In genomic region chr16:67660564-67661028, GRCh38 we compare ENCODE assay signal across 8 cellular contexts. TPM values are rescaled to one million over a fixed set of nuclear protein-coding genes. Genes with fewer than 3 reads are reported as not detected.
A peak's percentile ranks its signal among the peaks of the same experiment; 100 is the strongest.
DNase-seq lines count a peak whose midpoint lies in the region; ATAC-seq and TF ChIP-seq lines count a peak whose summit lies in the region.

Gene PARD6A, plus strand, starts transcription at chr16:67660960. Its CDS starts 79 bp downstream, at chr16:67661039.

- H3K36me3 Mint-ChIP-seq in CD8-positive, alpha-beta T cell: peaks cover 27% of the 10 kb centered on the region
- peaks cover 8% of the 10 kb centered on the region for H3K36me3 Mint-ChIP-seq in memory B cell

- peaks cover 19% of the 10 kb centered on the region for H3K36me3 ChIP-seq in CD8-positive, alpha-beta T cell (ENCODE audit: insufficient read depth, low read length)
- H3K36me3 ChIP-seq in effector memory CD4-positive, alpha-beta T cell (ENCODE audit: control insufficient read depth, insufficient read depth, low read length): peaks cover 24% of the 10 kb centered on the region

- H3K4me3 ChIP-seq in CD8-positive, alpha-beta T cell (ENCODE audit: low read depth, low read length): peak within 1 kb of the TSS; percentile 83
- peak within 1 kb of the TSS; percentile 88 for H3K4me3 ChIP-seq in effector memory CD4-positive, alpha-beta T cell (ENCODE audit: insufficient read depth, low read depth, low read length, poor library complexity, severe bottlenecking)

- peak; percentile 76 for ATAC-seq in CD8-positive, alpha-beta T cell
- ATAC-seq in GM21367 (IDR thresholded peaks at IDR 0.05; ENCODE audit: unreplicated experiment) (peak; percentile 70), memory B cell (ENCODE audit: low read depth) (peak; percentile 85)

- no peaks in the 10 kb centered on the region for H3K9me3 ChIP-seq in CD8-positive, alpha-beta T cell (ENCODE audit: low read length)
- H3K9me3 ChIP-seq in effector memory CD4-positive, alpha-beta T cell (ENCODE audit: control insufficient read depth, low read length): no peaks in the 10 kb centered on the region

- peak within 1 kb of the TSS; percentile 92 for H3K27ac ChIP-seq in CD8-positive, alpha-beta T cell (ENCODE audit: low read depth, low read length)
- peak within 1 kb of the TSS; percentile 93 for H3K27ac ChIP-seq in effector memory CD4-positive, alpha-beta T cell (ENCODE audit: insufficient read depth, low read length, poor library complexity, severe bottlenecking)

- peak within 1 kb of the TSS; percentile 94 for H3K4me3 Mint-ChIP-seq in CD8-positive, alpha-beta T cell
- H3K4me3 Mint-ChIP-seq in memory B cell: peak within 1 kb of the TSS; percentile 94

- POLR2A ChIA-PET in CD8-positive, alpha-beta T cell (lab: Charles Lee): interaction anchor here (1.0 to 4.0 kb wide), 9 partner anchors 9 to 275 kb away, joined by 3 to 41 read pairs (median 7); partner anchors contain the start of genes ATP6V0D1, CARMIL2 and CTCF

- no peaks in the 10 kb centered on the region for H3K9me3 Mint-ChIP-seq in CD8-positive, alpha-beta T cell
- H3K9me3 Mint-ChIP-seq in memory B cell: no peaks in the 10 kb centered on the region

- TF ChIP-seq CTCF in CD8-positive, alpha-beta T cell (IDR thresholded peaks at IDR 0.05): no peak

- H3K27me3 ChIP-seq in CD8-positive, alpha-beta T cell (ENCODE audit: insufficient read depth, low read length): no peaks in the 10 kb centered on the region
- H3K27me3 ChIP-seq in effector memory CD4-positive, alpha-beta T cell (replicated peaks; ENCODE audit: control insufficient read depth, insufficient read depth, low read length, poor library complexity, severe bottlenecking): no peaks in the 10 kb centered on the region

- H3K27ac Mint-ChIP-seq in CD8-positive, alpha-beta T cell: peak within 1 kb of the TSS; percentile 93
- peak within 1 kb of the TSS; percentile 94 for H3K27ac Mint-ChIP-seq in memory B cell

- CTCF ChIA-PET in CD8-positive, alpha-beta T cell (lab: Charles Lee): interaction anchor here (1.0 to 6.1 kb wide), 5 partner anchors 15 to 179 kb away, joined by 3 to 57 read pairs (median 5); partner anchors contain the start of genes ATP6V0D1 and CARMIL2

- DNase-seq in CD8-positive, alpha-beta T cell: peak; percentile 89 to 95 (median 94)
- DNase-seq in HT1080 (ENCODE audit: low read depth): peak; percentile 92
- DNase-seq in NOMO-1 (lab: John Stamatoyannopoulos, UW; ENCODE audit: unreplicated experiment in 2 of 2): peak; percentile 94
- DNase-seq in activated CD8-positive, alpha-beta memory T cell treated with anti-CD3 and anti-CD28 coated beads for 4 hours (ENCODE audit: low read depth in 2 of 2): peak; percentile 91 to 94
- peak; percentile 92 to 96 (median 95) for DNase-seq in effector memory CD4-positive, alpha-beta T cell
- peak; percentile 86 to 93 for DNase-seq in memory B cell (ENCODE audit: low spot score in 2 of 2)
- DNase-seq in stimulated activated CD8-positive, alpha-beta memory T cell treated with anti-CD3 and anti-CD28 coated beads, Interleukin-12 subunit alpha, Interleukin-12 subunit beta, amount 100 ng/mL, for 1 hour (ENCODE audit: low read depth): peak; percentile 91

- intact Hi-C loops in CD8-positive, alpha-beta T cell (cut with DNase I, micrococcal nuclease): loop anchor here (1.0 to 10.0 kb wide), 12 partner anchors 15 to 574 kb away; partner anchors contain the start of genes ATP6V0D1 (in 2 of the 2), CTCF (in 2 of the 2), FHOD1 (in 2 of the 2) and RANBP10 (in 2 of the 2)

- no peaks in the 10 kb centered on the region for H3K27me3 Mint-ChIP-seq in CD8-positive, alpha-beta T cell (ENCODE audit: low read depth)
- H3K27me3 Mint-ChIP-seq in memory B cell: no peaks in the 10 kb centered on the region

- peaks cover 23% of the 10 kb centered on the region for H3K4me1 Mint-ChIP-seq in CD8-positive, alpha-beta T cell (ENCODE audit: low read depth)
- peaks cover 24% of the 10 kb centered on the region for H3K4me1 Mint-ChIP-seq in memory B cell

- peaks cover 20% of the 10 kb centered on the region for H3K4me1 ChIP-seq in CD8-positive, alpha-beta T cell (ENCODE audit: insufficient read depth, low read length)
- peaks cover 28% of the 10 kb centered on the region for H3K4me1 ChIP-seq in effector memory CD4-positive, alpha-beta T cell (ENCODE audit: control insufficient read depth, insufficient read depth, low read length, poor library complexity, severe bottlenecking)

RNA-seq across cellular contexts. Expression of gene PARD6A, which starts in this region (rescaled TPM):
- total RNA-seq in CD8-positive, alpha-beta T cell: 1 to 10 TPM; 3.0 to 3.1 TPM
- total RNA-seq in HT1080 (2014; rRNA removed; shearing (Covaris generic)): 2.8 and 3.8 TPM in 2 replicates
- 1.4 and 2.0 TPM in 2 replicates for polyA plus RNA-seq in HT1080 (2015; cell fraction: cytosol; rRNA removed)
- 0.17 and 0.95 TPM in 2 replicates for polyA plus RNA-seq in HT1080 (2015; cell fraction: nucleus; rRNA removed)

Comparison
In these comparisons a context has a peak if more than half of its experiments do, and no peak if none do; other contexts are left out.
1. Peak in every context shown above with its lines: DNase-seq, ATAC-seq, H3K4me3 ChIP-seq and H3K27ac ChIP-seq.